ENCODE assay signal across 22 cellular contexts in the genomic region with DNA sequence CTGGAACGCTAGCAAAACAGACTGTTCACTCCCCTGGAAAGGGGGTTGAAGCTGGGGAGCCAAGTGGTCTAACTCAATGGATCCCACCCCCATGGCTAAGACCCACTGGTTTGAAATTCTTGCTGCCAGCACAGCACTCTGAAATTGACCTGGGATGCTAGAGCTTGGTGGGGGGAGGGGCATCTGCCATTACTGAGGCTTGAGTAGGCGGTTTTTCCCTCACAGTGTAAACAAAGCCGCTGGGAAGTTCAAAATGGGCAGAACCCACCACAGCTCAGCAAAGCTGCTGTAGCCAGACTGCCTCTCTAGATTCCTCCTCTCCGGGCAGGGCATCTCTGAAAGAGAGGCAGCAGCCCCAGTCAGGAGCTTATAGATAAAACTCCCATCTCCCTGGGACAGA. TPM values are rescaled to one million over a fixed set of nuclear protein-coding genes. Genes with fewer than 3 reads are reported as not detected.
"Had no signal": no experiment of that assay in that cellular context is flagged by ENCODE, and none has a peak within 500 bp of the region (broad histone marks: within the 10 kb centered on the region; RNA-seq: fewer than 3 reads in every experiment).

No MANE protein-coding gene starts in this region.

RNA-seq across cellular contexts. Expression of a gene that starts 47.6 kb away (rescaled TPM):
- total RNA-seq: left colon; left lung; liver; lower lobe of right lung; mammary epithelial cell; mucosa of gallbladder; naive thymus-derived CD8-positive, alpha-beta T cell; omental fat pad; ovary; progenitor cell of endocrine pancreas; pulmonary artery endothelial cell; renal cortical epithelial cell; right atrium auricular region; right lobe of liver; skeletal muscle tissue; stomach; thyroid gland; transverse colon; upper lobe of left lung; urinary bladder; vagina had no signal
- polyA plus RNA-seq: immature natural killer cell; liver; mammary epithelial cell; naive thymus-derived CD8-positive, alpha-beta T cell; ovary; stomach; urinary bladder had no signal
